1 cellular context compared by ENCODE assay signal in the genomic region with DNA sequence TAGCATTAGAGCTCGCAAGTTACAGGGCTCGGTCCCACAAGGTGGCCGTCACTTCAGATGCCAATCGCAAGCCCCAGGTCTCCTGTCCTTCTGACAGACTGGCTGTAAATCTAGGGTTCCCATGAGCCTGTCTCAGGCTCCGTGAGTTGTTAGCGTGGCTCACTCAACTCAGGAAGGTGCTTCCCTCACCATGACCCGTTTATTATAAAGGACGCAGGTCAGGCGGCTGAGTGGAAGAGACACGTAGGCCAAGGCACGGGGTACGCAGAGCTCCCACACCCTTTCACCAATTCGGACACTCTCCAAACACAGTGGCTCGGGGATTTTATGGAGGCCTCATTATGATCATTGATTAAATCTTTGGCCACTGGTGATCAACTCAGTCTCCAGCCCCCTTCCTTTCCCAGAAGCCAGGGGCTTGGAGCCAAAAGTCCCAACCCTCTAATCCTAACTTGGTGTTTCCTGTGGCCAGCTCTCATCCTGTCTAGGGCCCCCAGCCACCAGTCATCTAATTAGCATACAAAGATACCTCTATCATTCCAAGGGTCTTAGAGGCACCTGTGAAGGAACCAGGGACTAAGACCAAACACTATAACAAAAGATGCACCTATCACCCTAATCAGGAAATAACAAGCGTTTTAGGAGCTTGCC.
A peak's percentile ranks its signal among the peaks of the same experiment; 100 is the strongest.
TF ChIP-seq lines count a peak whose summit lies in the region.

No MANE protein-coding gene starts in this region.

TF ChIP-seq in HepG2, 621 proteins besides CTCF, POLR2A, EP300 and RAD21:
- TF ChIP-seq POLR2G (IDR thresholded peaks at IDR 0.05; ENCODE audit: low read depth, low read length) = 0 out of 2 replicates have a peak, but pooled peaks have one; percentile 5
- TF ChIP-seq, protein P1, sequence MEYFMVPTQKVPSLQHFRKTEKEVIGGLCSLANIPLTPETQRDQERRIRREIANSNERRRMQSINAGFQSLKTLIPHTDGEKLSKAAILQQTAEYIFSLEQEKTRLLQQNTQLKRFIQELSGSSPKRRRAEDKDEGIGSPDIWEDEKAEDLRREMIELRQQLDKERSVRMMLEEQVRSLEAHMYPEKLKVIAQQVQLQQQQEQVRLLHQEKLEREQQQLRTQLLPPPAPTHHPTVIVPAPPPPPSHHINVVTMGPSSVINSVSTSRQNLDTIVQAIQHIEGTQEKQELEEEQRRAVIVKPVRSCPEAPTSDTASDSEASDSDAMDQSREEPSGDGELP (IDR thresholded peaks at IDR 0.05; ENCODE audit: borderline replicate concordance, low read depth) = no peak
- no peak for TF ChIP-seq ZNF207 (IDR thresholded peaks at IDR 0.05; ENCODE audit: borderline replicate concordance)
- no peak for TF ChIP-seq TEAD2 (CRISPR knock-in tag; IDR thresholded peaks at IDR 0.05)
- TF ChIP-seq RBM22 (optimal IDR thresholded peaks at IDR 0.05; ENCODE audit: low read length) = peak; percentile 81
- TF ChIP-seq ZFP82 (CRISPR knock-in tag; IDR thresholded peaks at IDR 0.05; ENCODE audit: borderline replicate concordance) = no peak
- TF ChIP-seq PRMT3 (CRISPR knock-in tag; IDR thresholded peaks at IDR 0.05; ENCODE audit: borderline replicate concordance, low read depth) = no peak
